In the genomic region with DNA sequence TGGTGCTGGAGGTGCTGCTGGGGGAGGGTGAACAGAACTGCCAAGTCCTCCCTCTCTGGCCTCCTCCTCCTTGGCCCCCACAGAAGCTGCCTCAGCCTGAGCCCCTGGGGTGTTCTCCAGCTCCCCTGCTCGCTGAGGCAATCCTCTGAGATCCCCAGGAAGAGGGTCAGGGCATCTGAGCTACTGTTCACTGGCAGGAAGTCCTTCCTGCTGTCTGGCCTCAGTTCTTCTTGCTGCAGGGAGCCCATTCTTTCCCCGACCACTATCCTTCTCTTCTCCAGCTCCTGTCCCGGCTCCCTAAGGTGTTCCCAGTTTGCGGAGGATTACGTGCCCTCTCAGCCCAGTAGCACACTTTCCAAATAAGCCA, we compare ENCODE assay signal across 20 cellular contexts. TPM values are rescaled to one million over a fixed set of nuclear protein-coding genes. Genes with fewer than 3 reads are reported as not detected.
DNase-seq lines count a peak whose midpoint lies in the region; ATAC-seq, FAIRE-seq and TF ChIP-seq lines count a peak whose summit lies in the region.
"Had no signal": no experiment of that assay in that cellular context is flagged by ENCODE, and none has a peak within 500 bp of the region (broad histone marks: within the 10 kb centered on the region; RNA-seq: fewer than 3 reads in every experiment).

No MANE protein-coding gene starts in this region.

- H3K79me1 ChIP-seq in H1 (ENCODE audit: low read depth, low read length) = no peaks in the 10 kb centered on the region

- H2BK120ac ChIP-seq in H1 (replicated peaks; ENCODE audit: low read depth, low read length) = no peak overlapping the region

- peak overlapping the region; percentile 9 for H3K4me3 Mint-ChIP-seq in mesothelial cell of epicardium

- 59% methylated on average over 5 of the region's 5 CpGs; no CpG with 5 or more reads in 1 of the 2 experiments for WGBS in H1 (ENCODE audit: extremely low coverage in 1 of 2, insufficient coverage in 1 of 2, insufficient read length in 1 of 2, insufficient replicate concordance in 2 of 2, low coverage in 1 of 2, low lambda C conversion rate in 2 of 2, missing lambda C conversion rate in 1 of 2), 2 experiments

- H3K36me3 ChIP-seq in HUES6 (ENCODE audit: control insufficient read depth, insufficient read depth, low read length) = no peaks in the 10 kb centered on the region
- no peaks in the 10 kb centered on the region for H3K36me3 ChIP-seq in H1 (ENCODE audit: control insufficient read depth in 2 of 4, insufficient read depth in 4 of 4, low read length in 3 of 4)
- H3K36me3 ChIP-seq: SJCRH30 had no signal

- H3K23ac ChIP-seq in H1 (ENCODE audit: insufficient read length) = no peak overlapping the region

- peak overlapping the region; percentile 70 for H3K4ac ChIP-seq in H1 (replicated peaks; ENCODE audit: insufficient read length, low read depth, low read length)

- CTCF ChIA-PET in H1 (lab: Charles Lee; ENCODE audit: partially characterized antibody) = interaction anchor here (1.0 to 13.8 kb wide), 14 partner anchors 8 to 176 kb away, joined by 3 to 241 read pairs (median 6); a partner anchor contains a TSS

- no peak overlapping the region for H4K91ac ChIP-seq in H1 (replicated peaks; ENCODE audit: insufficient read length, low read length)

- H2BK12ac ChIP-seq in H1 (ENCODE audit: low read depth, low read length) = peak overlapping the region; percentile 39; the same call in 1 of the 2 replicates

- H3K27ac ChIP-seq in HUES6 (ENCODE audit: low read depth, low read length) = no peak overlapping the region
- no peak overlapping the region for H3K27ac ChIP-seq in H1 (ENCODE audit: low read depth, low read length)
- H3K27ac ChIP-seq: HL-60, SJCRH30 had no signal

- peaks cover 0 to 5% of the 10 kb centered on the region in 2 experiments for H4K20me1 ChIP-seq in H1 (replicated peaks in 1 of 2; ENCODE audit: control insufficient read depth in 1 of 2, insufficient read depth in 2 of 2, low read length in 2 of 2)

- no peaks in the 10 kb centered on the region for H3K36me3 Mint-ChIP-seq in mesothelial cell of epicardium

- H3K14ac ChIP-seq in H1 (ENCODE audit: insufficient read length) = no peak overlapping the region

- H3K9me3 Mint-ChIP-seq in mesothelial cell of epicardium = no peaks in the 10 kb centered on the region

- H2BK20ac ChIP-seq in H1 (ENCODE audit: low read length) = no peak overlapping the region

- peaks cover 86% of the 10 kb centered on the region for H3K27me3 Mint-ChIP-seq in mesothelial cell of epicardium (ENCODE audit: low read depth)

- H3K56ac ChIP-seq in H1 (replicated peaks; ENCODE audit: insufficient read length, low read depth, low read length) = no peak overlapping the region

- no peaks in the 10 kb centered on the region for H3K79me2 ChIP-seq in H1 (ENCODE audit: control insufficient read depth in 1 of 2, insufficient read depth in 2 of 2, low read length in 2 of 2)

- FAIRE-seq in H1 (lab: Jason Lieb, UNC) = no peak
- FAIRE-seq: H54 had no signal

- H3K23me2 ChIP-seq in H1 (ENCODE audit: low read depth, low read length) = peaks cover 19% of the 10 kb centered on the region; the same call in 1 of the 2 replicates

- H4K5ac ChIP-seq in H1 (ENCODE audit: insufficient read length, low read depth, low read length) = no peak overlapping the region

- no peak overlapping the region for H2BK5ac ChIP-seq in H1 (ENCODE audit: low read depth, low read length)

- H3K4me1 ChIP-seq in HUES6 (ENCODE audit: control insufficient read depth, insufficient read depth, low read length) = peaks cover 48% of the 10 kb centered on the region
- H3K4me1 ChIP-seq in H1 (replicated peaks in 1 of 4; ENCODE audit: control insufficient read depth in 3 of 4, insufficient read depth in 4 of 4, low read length in 3 of 4) = peaks cover 12 to 41% (median 28%) of the 10 kb centered on the region in 4 experiments
- H3K4me1 ChIP-seq: SJCRH30 had no signal

- H3K18ac ChIP-seq in H1 (ENCODE audit: extremely low read depth, low read length) = no peak overlapping the region

- no peak for DNase-seq in H1 (ENCODE audit: low read depth in 1 of 2, low spot score in 2 of 2)
- no peak for DNase-seq in mesothelial cell of epicardium (ENCODE audit: low spot score in 2 of 2, unreplicated experiment in 2 of 2)
- peak; percentile 43 for DNase-seq in retina
- no peak for DNase-seq in mucosa of gallbladder (ENCODE audit: low spot score)
- no peak for DNase-seq in cerebellum (ENCODE audit: low spot score)
- DNase-seq in UCSD-AML1 (lab: John Stamatoyannopoulos, UW; ENCODE audit: unreplicated experiment) = no peak
- DNase-seq: COR-L47, KBM-7, MV-4-11, NCI-H1436 treated with DMSO at 0.1 percent for 48 hours, NCI-H2029 treated with DMSO at 0.1 percent for 48 hours, NCI-H2171 treated with DMSO at 0.1 percent for 48 hours, NCI-H774, RPMI8226, SJCRH30 had no signal

- H3K9ac ChIP-seq in HUES6 (ENCODE audit: low read length) (no peak overlapping the region), H1 (replicated peaks in 1 of 4; ENCODE audit: extremely low read depth in 1 of 4, low read depth in 3 of 4, low read length in 3 of 4) (no peak overlapping the region)

- no peak for TF ChIP-seq POLR2A in H1 (IDR thresholded peaks at IDR 0.05; ENCODE audit: control extremely low read depth in 1 of 2, low read depth in 2 of 2, low read length in 2 of 2)

- H3K27ac Mint-ChIP-seq in mesothelial cell of epicardium = no peak overlapping the region

- H3K9me3 ChIP-seq in HUES6 (ENCODE audit: control insufficient read depth, insufficient read depth, low read depth, low read length) (no peaks in the 10 kb centered on the region), H1 (ENCODE audit: insufficient read depth in 2 of 2, low read depth in 1 of 2, low read length in 1 of 2) (no peaks in the 10 kb centered on the region)
- H3K9me3 ChIP-seq: SJCRH30 had no signal

- no peak overlapping the region for H2AFZ ChIP-seq in H1 (ENCODE audit: low read length)

- H4K8ac ChIP-seq in H1 (ENCODE audit: extremely low read depth, insufficient read depth, low read length) = no peak overlapping the region

- TF ChIP-seq EP300 in H1 (IDR thresholded peaks at IDR 0.05; ENCODE audit: borderline replicate concordance in 1 of 2, low read depth in 2 of 2, low read length in 2 of 2) = no peak

- POLR2A ChIA-PET in H1 (lab: Charles Lee; ENCODE audit: partially characterized antibody) = interaction anchor here (1.2 to 5.6 kb wide), 7 partner anchors 8 to 58 kb away, joined by 3 to 36 read pairs (median 6); a partner anchor contains a TSS

- peak overlapping the region; percentile 15; the same call in 1 of the 2 replicates for H2AK5ac ChIP-seq in H1 (ENCODE audit: low read depth, low read length)

- ATAC-seq in HG02798 (IDR thresholded peaks at IDR 0.05; ENCODE audit: poor library complexity, unreplicated experiment) = no peak

- no peak overlapping the region for H2BK15ac ChIP-seq in H1 (ENCODE audit: low read length)

- no peak for TF ChIP-seq RAD21 in H1 (IDR thresholded peaks at IDR 0.05 in 1 of 2, conservative IDR thresholded peaks at IDR 0.05 in 1 of 2; ENCODE audit: low read depth in 2 of 2, low read length in 2 of 2)

- TF ChIP-seq CTCF in H1 (IDR thresholded peaks at IDR 0.05; ENCODE audit: control extremely low read depth in 1 of 3, insufficient read depth in 1 of 3, low read depth in 1 of 3, low read length in 3 of 3) (no peak), mesothelial cell of epicardium (IDR thresholded peaks at IDR 0.05; ENCODE audit: unreplicated experiment) (no peak)

- H3K27me3 ChIP-seq in HUES6 (ENCODE audit: control insufficient read depth, insufficient read depth, low read length) (peaks cover 86% of the 10 kb centered on the region), H1 (replicated peaks in 1 of 4; ENCODE audit: control insufficient read depth in 3 of 4, extremely low read depth in 1 of 4, insufficient read depth in 3 of 4, low read length in 3 of 4) (peaks cover 21 to 92% (median 78%) of the 10 kb centered on the region in 4 experiments)

- H3K4me3 ChIP-seq in HUES6 (ENCODE audit: low read depth, low read length) = peak overlapping the region; percentile 57; the same call in 1 of the 2 replicates
- H3K4me3 ChIP-seq in H1 (ENCODE audit: extremely low read depth in 1 of 4, insufficient read depth in 2 of 4, low read depth in 3 of 4, low read length in 4 of 4) = peak overlapping the region in 1 of 4 experiments; percentile 55; a peak in 1 of 8 replicates
- H3K4me3 ChIP-seq: SJCRH30 had no signal

- H3K4me2 ChIP-seq in H1 (ENCODE audit: insufficient read depth in 1 of 2, low read depth in 2 of 2, low read length in 2 of 2) = peak overlapping the region; percentile 84; a peak in 3 of 4 replicates

- H3K4me1 Mint-ChIP-seq in mesothelial cell of epicardium = peaks cover 51% of the 10 kb centered on the region

RNA-seq across cellular contexts. Expression of a gene that starts 9.7 kb away (rescaled TPM):
- total RNA-seq in H1 (2021; fragmentation: NEBNext Ultra II Directional; extraction: Animal tissue kit (Norgen Biotek cat#: 25700)) = 1.2 and 1.5 TPM in 2 replicates
- polyA plus RNA-seq in H1 (2011; rRNA removed) = 4.2 and 5.4 TPM in 2 replicates
- 1.8 TPM for polyA plus RNA-seq in H1 (2011; cell fraction: cytosol; rRNA removed)
- polyA plus RNA-seq in H1 (2011; cell fraction: nucleus; rRNA removed) = 2.7 TPM
- polyA plus RNA-seq in H1 (2012, experiment 1 of 2) = 1.1 to 3.0 TPM (median 1.6 TPM) in 4 replicates
- polyA plus RNA-seq in H1 (2012, experiment 2 of 2) = 1.2 TPM
- polyA plus RNA-seq in H1 (2013, experiment 1 of 2) = 1.5 TPM
- 1.6 TPM for polyA plus RNA-seq in H1 (2013, experiment 2 of 2)
- polyA minus RNA-seq in H1 (2011; rRNA and poly(A)+ RNA removed) = 0.90 and 1.2 TPM in 2 replicates
- 1.1 TPM for polyA minus RNA-seq in H1 (2011; cell fraction: cytosol; rRNA and poly(A)+ RNA removed)
- polyA minus RNA-seq in H1 (2011; cell fraction: nucleus; rRNA and poly(A)+ RNA removed) = 0.30 TPM
- total RNA-seq in mesothelial cell of epicardium = 25.9 to 28.9 TPM (median 27.0 TPM) in 3 replicates
- total RNA-seq in mucosa of gallbladder = 23.0 TPM
- 18.6 TPM for total RNA-seq in cerebellum
- total RNA-seq: NCI-H460 had no signal

RNA-seq across cellular contexts. Expression of a gene that starts 32.1 kb away (rescaled TPM):
- 21.6 and 25.6 TPM in 2 replicates for total RNA-seq in H1 (2021; fragmentation: NEBNext Ultra II Directional; extraction: Animal tissue kit (Norgen Biotek cat#: 25700))
- 75.0 and 82.3 TPM in 2 replicates for polyA plus RNA-seq in H1 (2011; rRNA removed)
- 52.2 TPM for polyA plus RNA-seq in H1 (2011; cell fraction: cytosol; rRNA removed)
- polyA plus RNA-seq in H1 (2011; cell fraction: nucleus; rRNA removed) = 44.1 TPM
- polyA plus RNA-seq in H1 (2012, experiment 1 of 2) = 34.0 to 45.6 TPM (median 39.2 TPM) in 4 replicates
- polyA plus RNA-seq in H1 (2012, experiment 2 of 2) = 62.5 TPM
- polyA plus RNA-seq in H1 (2013, experiment 1 of 2) = 34.6 TPM
- polyA plus RNA-seq in H1 (2013, experiment 2 of 2) = 35.3 TPM
- 8.6 and 14.4 TPM in 2 replicates for polyA minus RNA-seq in H1 (2011; rRNA and poly(A)+ RNA removed)
- polyA minus RNA-seq in H1 (2011; cell fraction: cytosol; rRNA and poly(A)+ RNA removed) = 16.2 TPM
- polyA minus RNA-seq in H1 (2011; cell fraction: nucleus; rRNA and poly(A)+ RNA removed) = 12.0 TPM
- 20.2 to 24.6 TPM (median 24.5 TPM) in 3 replicates for total RNA-seq in mesothelial cell of epicardium
- total RNA-seq in mucosa of gallbladder = 28.7 TPM
- 5.7 TPM for total RNA-seq in cerebellum

RNA-seq across cellular contexts. Expression of a gene that starts 40.5 kb away (rescaled TPM):
- 23.4 and 25.6 TPM in 2 replicates for total RNA-seq in H1 (2021; fragmentation: NEBNext Ultra II Directional; extraction: Animal tissue kit (Norgen Biotek cat#: 25700))
- 37.8 and 39.2 TPM in 2 replicates for polyA plus RNA-seq in H1 (2011; rRNA removed)
- polyA plus RNA-seq in H1 (2011; cell fraction: cytosol; rRNA removed) = 36.2 TPM
- 28.6 TPM for polyA plus RNA-seq in H1 (2011; cell fraction: nucleus; rRNA removed)
- 31.7 to 38.2 TPM (median 34.4 TPM) in 4 replicates for polyA plus RNA-seq in H1 (2012, experiment 1 of 2)
- 67.1 TPM for polyA plus RNA-seq in H1 (2012, experiment 2 of 2)
- polyA plus RNA-seq in H1 (2013, experiment 1 of 2) = 21.3 TPM
- 22.3 TPM for polyA plus RNA-seq in H1 (2013, experiment 2 of 2)
- 25.2 and 26.6 TPM in 2 replicates for polyA minus RNA-seq in H1 (2011; rRNA and poly(A)+ RNA removed)
- 7.0 TPM for polyA minus RNA-seq in H1 (2011; cell fraction: cytosol; rRNA and poly(A)+ RNA removed)
- 12.9 TPM for polyA minus RNA-seq in H1 (2011; cell fraction: nucleus; rRNA and poly(A)+ RNA removed)
- total RNA-seq in mesothelial cell of epicardium (76.7 to 80.1 TPM (median 77.1 TPM) in 3 replicates), mucosa of gallbladder (81.9 TPM), cerebellum (57.4 TPM)

RNA-seq across cellular contexts. Expression of a gene that starts 49.1 kb away (rescaled TPM):
- total RNA-seq in H1 (2021; fragmentation: NEBNext Ultra II Directional; extraction: Animal tissue kit (Norgen Biotek cat#: 25700)) = not detected in 2 replicates
- polyA plus RNA-seq in H1 (2011; rRNA removed) = 0.08 and 0.25 TPM in 2 replicates
- 0.12 TPM for polyA plus RNA-seq in H1 (2011; cell fraction: cytosol; rRNA removed)
- polyA plus RNA-seq in H1 (2011; cell fraction: nucleus; rRNA removed) = 0.33 TPM
- 0.11 to 0.29 TPM in 2 of 4 replicates, not detected in the others for polyA plus RNA-seq in H1 (2012, experiment 1 of 2)
- not detected for polyA plus RNA-seq in H1 (2012, experiment 2 of 2)
- polyA plus RNA-seq in H1 (2013, experiment 1 of 2) = 0.04 TPM
- polyA plus RNA-seq in H1 (2013, experiment 2 of 2) = 0.04 TPM
- polyA minus RNA-seq in H1 (2011; rRNA and poly(A)+ RNA removed) = not detected in 2 replicates
- not detected for polyA minus RNA-seq in H1 (2011; cell fraction: cytosol; rRNA and poly(A)+ RNA removed)
- polyA minus RNA-seq in H1 (2011; cell fraction: nucleus; rRNA and poly(A)+ RNA removed) = not detected
- total RNA-seq in mesothelial cell of epicardium (0.42 to 0.80 TPM in 2 of 3 replicates, not detected in the other), mucosa of gallbladder (not detected), cerebellum (0.45 TPM)
- total RNA-seq: NCI-H460, SJCRH30 had no signal

RNA-seq across cellular contexts. Expression of a gene that starts 57.0 kb away (rescaled TPM):
- 12.2 and 14.1 TPM in 2 replicates for total RNA-seq in H1 (2021; fragmentation: NEBNext Ultra II Directional; extraction: Animal tissue kit (Norgen Biotek cat#: 25700))
- polyA plus RNA-seq in H1 (2011; rRNA removed) = 49.4 and 60.4 TPM in 2 replicates
- polyA plus RNA-seq in H1 (2011; cell fraction: cytosol; rRNA removed) = 29.2 TPM
- 23.2 TPM for polyA plus RNA-seq in H1 (2011; cell fraction: nucleus; rRNA removed)
- polyA plus RNA-seq in H1 (2012, experiment 1 of 2) = 9.7 to 24.6 TPM (median 19.1 TPM) in 4 replicates
- polyA plus RNA-seq in H1 (2012, experiment 2 of 2) = 20.1 TPM
- polyA plus RNA-seq in H1 (2013, experiment 1 of 2) = 15.4 TPM
- polyA plus RNA-seq in H1 (2013, experiment 2 of 2) = 15.5 TPM
- polyA minus RNA-seq in H1 (2011; rRNA and poly(A)+ RNA removed) = 3.8 and 8.2 TPM in 2 replicates
- 6.1 TPM for polyA minus RNA-seq in H1 (2011; cell fraction: cytosol; rRNA and poly(A)+ RNA removed)
- polyA minus RNA-seq in H1 (2011; cell fraction: nucleus; rRNA and poly(A)+ RNA removed) = 7.1 TPM
- total RNA-seq in mesothelial cell of epicardium = 0.96 to 1.1 TPM (median 1.0 TPM) in 3 replicates
- 1.7 TPM for total RNA-seq in mucosa of gallbladder
- 27.1 TPM for total RNA-seq in cerebellum
- total RNA-seq: NCI-H460, SJCRH30 had no signal
